Comparison of ENCODE assay signal across 22 cellular contexts in the genomic region with DNA sequence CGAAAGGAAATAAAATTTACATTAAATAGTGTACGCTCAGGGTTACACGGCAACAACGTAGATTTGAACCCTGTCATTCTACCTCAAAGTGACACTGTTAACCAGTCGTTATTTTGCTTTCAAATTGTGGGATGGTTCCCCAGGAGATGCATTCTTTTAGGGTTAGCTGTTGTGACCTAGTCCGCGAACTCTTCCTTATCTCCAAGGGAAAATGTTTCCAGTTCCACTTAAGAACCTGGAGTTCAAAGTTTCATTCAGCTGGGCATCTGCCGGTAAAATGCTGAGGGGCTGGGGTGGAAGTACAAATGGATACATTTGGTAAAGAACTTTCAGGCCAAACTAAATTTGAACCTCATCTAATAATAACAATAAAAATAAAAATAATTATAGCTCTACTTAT.
"Had no signal": no experiment of that assay in that cellular context is flagged by ENCODE, and none has a peak within 500 bp of the region (broad histone marks: within the 10 kb centered on the region; RNA-seq: fewer than 3 reads in every experiment).

No MANE protein-coding gene starts in this region.

- H3K9me3 ChIP-seq: adrenal gland, body of pancreas, Peyer's patch had no signal

- H3K4me3 ChIP-seq: adrenal gland, body of pancreas, Peyer's patch had no signal

- DNase-seq: activated CD4-positive, alpha-beta T cell treated with anti-CD3 and anti-CD28 coated beads for 48 hours; activated CD4-positive, alpha-beta T cell treated with anti-CD3 and anti-CD28 coated beads, Interleukin-2, amount 50 U/mL, for 4 hours; activated CD4-positive, CD25-positive, alpha-beta regulatory T cell treated with anti-CD3 and anti-CD28 coated beads, Interleukin-2, amount 50 U/mL, for 72 hours; activated CD8-positive, alpha-beta memory T cell treated with anti-CD3 and anti-CD28 coated beads, Interleukin-2, amount 50 U/mL, for 48 hours; activated CD8-positive, alpha-beta T cell treated with anti-CD3 and anti-CD28 coated beads, Interleukin-2, amount 10 ng/mL, durations not matched to agents 7 days and 5 days; activated naive CD4-positive, alpha-beta T cell treated with anti-CD3 and anti-CD28 coated beads, Interleukin-2, amount 50 U/mL, for 16 hours; activated naive CD8-positive, alpha-beta T cell treated with anti-CD3 and anti-CD28 coated beads, Interleukin-2, amount 10 ng/mL, durations not matched to agents 7 days and 5 days; activated T-cell treated with anti-CD3 and anti-CD28 coated beads, Interleukin-2, amount 50 U/mL, for 1 hour; adrenal gland; aorta; body of pancreas; Kasumi-1; NCI-H1092; NCI-H1417 treated with DMSO at 0.1 percent for 48 hours; NCI-H1694; NCI-H2029 treated with DMSO at 0.1 percent for 48 hours; NCI-H510A treated with DMSO at 0.1 percent for 48 hours; NCI-H69; NK-92 treated with Interleukin-12 subunit alpha and Interleukin-12 subunit beta, amount 100 ng/mL, for 24 hours; Peyer's patch; SHP77 treated with DMSO at 0.1 percent for 48 hours had no signal

- H3K4me1 ChIP-seq: adrenal gland, Peyer's patch had no signal

- H3K36me3 ChIP-seq: adrenal gland had no signal

- H3K27me3 ChIP-seq: adrenal gland, body of pancreas, Peyer's patch had no signal

- ATAC-seq: activated CD8-positive, alpha-beta T cell treated with anti-CD3 and anti-CD28 coated beads, Interleukin-2, amount 10 ng/mL, durations not matched to agents 7 days and 5 days; body of pancreas; WTC11 had no signal

- H3K27ac ChIP-seq: adrenal gland, body of pancreas, Peyer's patch had no signal
